In genomic region chr12:93924367-93924766, GRCh38 we compare ENCODE assay signal across 25 cellular contexts.
"Had no signal": no experiment of that assay in that cellular context is flagged by ENCODE, and none has a peak within 500 bp of the region (broad histone marks: within the 10 kb centered on the region; RNA-seq: fewer than 3 reads in every experiment).

No MANE protein-coding gene starts in this region.

- H3K27ac Mint-ChIP-seq: activated CD4-positive, alpha-beta memory T cell treated with anti-CD3 and anti-CD28 coated beads, Interleukin-2, amount 10 ng/mL, durations not matched to agents 7 days and 5 days; activated CD4-positive, alpha-beta T cell treated with anti-CD3 and anti-CD28 coated beads, Interleukin-2, amount 10 ng/mL, durations not matched to agents 7 days and 5 days; activated naive CD4-positive, alpha-beta T cell treated with anti-CD3 and anti-CD28 coated beads, Interleukin-2, amount 50 U/mL, for 24 hours; activated naive CD8-positive, alpha-beta T cell treated with anti-CD3 and anti-CD28 coated beads for 36 hours; activated T-cell treated with anti-CD3 and anti-CD28 coated beads, Interleukin-2, amount 50 U/mL, for 24 hours; activated T-cell treated with anti-CD3 and anti-CD28 coated beads, Interleukin-2, amount 50 U/mL, for 72 hours; WTC11 had no signal

- ATAC-seq: activated T-cell treated with anti-CD3 and anti-CD28 coated beads, Interleukin-2, amount 50 U/mL, for 72 hours; esophagus mucosa; WTC11 had no signal

- H3K36me3 ChIP-seq: brain microvascular endothelial cell had no signal

- H3K27me3 Mint-ChIP-seq: activated naive CD4-positive, alpha-beta T cell treated with anti-CD3 and anti-CD28 coated beads, Interleukin-2, amount 50 U/mL, for 24 hours; activated naive CD8-positive, alpha-beta T cell treated with anti-CD3 and anti-CD28 coated beads for 36 hours; activated T-cell treated with anti-CD3 and anti-CD28 coated beads, Interleukin-2, amount 50 U/mL, for 24 hours had no signal

- DNase-seq: activated CD4-positive, alpha-beta memory T cell treated with anti-CD3 and anti-CD28 coated beads, Interleukin-2, amount 10 ng/mL, durations not matched to agents 7 days and 5 days; activated CD4-positive, alpha-beta T cell treated with anti-CD3 and anti-CD28 coated beads for 1 hour; activated CD4-positive, alpha-beta T cell treated with anti-CD3 and anti-CD28 coated beads for 4 hours; activated CD4-positive, alpha-beta T cell treated with anti-CD3 and anti-CD28 coated beads, Interleukin-2, amount 10 ng/mL, durations not matched to agents 7 days and 5 days; activated CD4-positive, alpha-beta T cell treated with anti-CD3 and anti-CD28 coated beads, Interleukin-2, amount 50 U/mL, for 4 hours; activated CD8-positive, alpha-beta memory T cell treated with anti-CD3 and anti-CD28 coated beads, Interleukin-2, amount 50 U/mL, for 48 hours; activated gamma-delta T cell; activated naive CD4-positive, alpha-beta T cell; activated naive CD8-positive, alpha-beta T cell treated with anti-CD3 and anti-CD28 coated beads for 36 hours; activated T-cell treated with anti-CD3 and anti-CD28 coated beads for 4 hours; activated T-cell treated with anti-CD3 and anti-CD28 coated beads, Interleukin-2, amount 50 U/mL, for 24 hours; activated T-cell treated with anti-CD3 and anti-CD28 coated beads, Interleukin-2, amount 50 U/mL, for 72 hours; amniotic stem cell; anterior cingulate cortex; brain microvascular endothelial cell; cortex of kidney; dermis blood vessel endothelial cell; effector CD4-positive, alpha-beta T cell; foreskin fibroblast; head of caudate nucleus; hippocampal formation had no signal

- H3K4me3 Mint-ChIP-seq: activated CD4-positive, alpha-beta memory T cell treated with anti-CD3 and anti-CD28 coated beads, Interleukin-2, amount 10 ng/mL, durations not matched to agents 7 days and 5 days; activated CD4-positive, alpha-beta T cell treated with anti-CD3 and anti-CD28 coated beads, Interleukin-2, amount 10 ng/mL, durations not matched to agents 7 days and 5 days; activated naive CD4-positive, alpha-beta T cell treated with anti-CD3 and anti-CD28 coated beads, Interleukin-2, amount 50 U/mL, for 24 hours; activated naive CD8-positive, alpha-beta T cell treated with anti-CD3 and anti-CD28 coated beads for 36 hours; activated T-cell treated with anti-CD3 and anti-CD28 coated beads, Interleukin-2, amount 50 U/mL, for 24 hours; activated T-cell treated with anti-CD3 and anti-CD28 coated beads, Interleukin-2, amount 50 U/mL, for 72 hours; WTC11 had no signal

- H3K27ac ChIP-seq: brain microvascular endothelial cell, VCaP had no signal

- H3K4me1 Mint-ChIP-seq: WTC11 had no signal

- H3K27me3 ChIP-seq: brain microvascular endothelial cell had no signal
